12 cellular contexts compared by ENCODE assay signal in the genomic region with DNA sequence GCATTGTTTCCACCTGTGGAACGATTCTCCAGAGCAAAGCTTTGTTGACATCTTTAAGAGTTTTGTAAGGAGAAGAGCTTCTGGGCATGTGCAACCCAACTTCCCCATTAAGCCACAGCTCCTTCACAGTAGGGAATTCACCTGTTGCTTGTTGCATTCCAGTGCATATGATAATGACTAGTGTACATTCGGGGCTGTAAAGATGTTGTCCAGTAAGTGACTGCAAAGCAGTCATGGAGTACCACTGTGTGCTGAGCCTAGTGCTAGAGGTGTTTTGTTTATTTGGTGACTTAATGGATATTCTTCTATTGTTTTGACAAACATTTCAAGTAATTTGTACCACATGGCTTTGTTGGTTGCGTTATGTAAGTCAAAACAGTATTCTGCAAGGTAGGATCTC. TPM values are rescaled to one million over a fixed set of nuclear protein-coding genes. Genes with fewer than 3 reads are reported as not detected.
DNase-seq lines count a peak whose midpoint lies in the region; ATAC-seq, FAIRE-seq and TF ChIP-seq lines count a peak whose summit lies in the region.
"Had no signal": no experiment of that assay in that cellular context is flagged by ENCODE, and none has a peak within 500 bp of the region (broad histone marks: within the 10 kb centered on the region; RNA-seq: fewer than 3 reads in every experiment).

No MANE protein-coding gene starts in this region.

- ATAC-seq in GM18502 (IDR thresholded peaks at IDR 0.05; ENCODE audit: poor library complexity, unreplicated experiment) (peak; percentile 59), HCT116 (no peak), GM21515 (IDR thresholded peaks at IDR 0.05; ENCODE audit: unreplicated experiment) (no peak), HepG2 (no peak)
- no peak for ATAC-seq in naive thymus-derived CD8-positive, alpha-beta T cell

- H4K20me1 ChIP-seq in HCT116 (ENCODE audit: insufficient read depth) (peaks cover 19% of the 10 kb centered on the region; the same call in 1 of the 2 replicates), HepG2 (ENCODE audit: insufficient read depth, low read length) (no peaks in the 10 kb centered on the region; the same call in 1 of the 2 replicates)

- H3K4me3 ChIP-seq in HCT116 (replicated peaks in 1 of 2; ENCODE audit: low read depth in 1 of 2, low read length in 2 of 2) (no peak overlapping the region), HepG2 (replicated peaks in 1 of 3; ENCODE audit: insufficient read depth in 1 of 3, low read depth in 2 of 3, low read length in 3 of 3) (no peak overlapping the region)
- H3K4me3 ChIP-seq: neural progenitor cell, vagina had no signal

- peaks cover 16 to 62% of the 10 kb centered on the region in 2 experiments for H3K4me1 ChIP-seq in HCT116 (ENCODE audit: control insufficient read depth in 1 of 2, insufficient read depth in 2 of 2, low read length in 2 of 2)
- peaks cover 8% of the 10 kb centered on the region for H3K4me1 ChIP-seq in HepG2 (ENCODE audit: insufficient read depth, low read length)
- H3K4me1 ChIP-seq: neural progenitor cell had no signal

- in situ Hi-C loops in HepG2 (cut with HindIII; ENCODE audit: extremely low pct_ligation_motif_present, low pct_unique_long_range_greater_than_20kb) = no loop called here

- H3K36me3 ChIP-seq in HCT116 (ENCODE audit: control insufficient read depth in 1 of 2, insufficient read depth in 2 of 2, low read length in 2 of 2) (no peaks in the 10 kb centered on the region), HepG2 (replicated peaks in 1 of 2; ENCODE audit: control insufficient read depth in 1 of 2, insufficient read depth in 2 of 2, low read length in 2 of 2) (no peaks in the 10 kb centered on the region)
- H3K36me3 ChIP-seq: neural progenitor cell, vagina had no signal

- BruUV-seq in HCT116 (replicated peaks; lab: Mats Ljungman, UMichigan) (no TSS peak), HepG2 (replicated peaks; lab: Mats Ljungman, UMichigan) (no TSS peak)

- no peak for FAIRE-seq in HepG2 (lab: Jason Lieb, UNC)

- CTCF ChIA-PET in HCT116 (lab: Charles Lee) = no interaction called here
- CTCF ChIA-PET in HepG2 (lab: Yijun Ruan, JAX; ENCODE audit: low intra/inter-chr PET ratio, low total read pairs) = no interaction called here

- peak overlapping the region in 9 of 10 donors; percentile 0 to 51 (median 35) for H3K4me3 Mint-ChIP-seq in naive thymus-derived CD8-positive, alpha-beta T cell
- H3K4me3 Mint-ChIP-seq: neural progenitor cell had no signal

- H3K27me3 ChIP-seq in HCT116 (ENCODE audit: insufficient read depth, low read length) = no peaks in the 10 kb centered on the region
- no peaks in the 10 kb centered on the region for H3K27me3 ChIP-seq in HepG2 (ENCODE audit: control insufficient read depth in 1 of 2, insufficient read depth in 2 of 2, low read length in 2 of 2)
- H3K27me3 ChIP-seq: neural progenitor cell, vagina had no signal

- H3K9me3 ChIP-seq in HCT116 (ENCODE audit: control insufficient read depth in 1 of 2, insufficient read depth in 1 of 2, low read depth in 1 of 2, low read length in 2 of 2) = no peaks in the 10 kb centered on the region
- H3K9me3 ChIP-seq in HepG2 (ENCODE audit: low read length) = no peaks in the 10 kb centered on the region
- H3K9me3 ChIP-seq: vagina had no signal

- H3K9ac ChIP-seq in HCT116 (ENCODE audit: low read length) (no peak overlapping the region), HepG2 (ENCODE audit: insufficient read depth, low read depth, low read length) (no peak overlapping the region)
- H3K9ac ChIP-seq: neural progenitor cell had no signal

- H3K4me2 ChIP-seq in HCT116 (ENCODE audit: low read length) = peak overlapping the region; percentile 57
- H3K4me2 ChIP-seq in HepG2 (ENCODE audit: low read depth, low read length) = no peak overlapping the region
- H3K4me2 ChIP-seq: neural progenitor cell had no signal

- peaks cover 98% of the 10 kb centered on the region for H3K79me2 ChIP-seq in HCT116 (ENCODE audit: insufficient read depth, low read length)
- H3K79me2 ChIP-seq in HepG2 (ENCODE audit: insufficient read depth, low read length) = peaks cover 70% of the 10 kb centered on the region

- POLR2A ChIA-PET in HCT116 (lab: Charles Lee) (interaction anchor here (2.2 kb wide), 1 partner anchor 13 kb away, joined by 6 read pairs; a partner anchor contains a TSS), HepG2 (lab: Yijun Ruan, JAX) (no interaction called here)
- POLR2A ChIA-PET in naive thymus-derived CD8-positive, alpha-beta T cell (lab: Charles Lee) = no interaction called here

- H3K9me3 Mint-ChIP-seq in naive thymus-derived CD8-positive, alpha-beta T cell = no peaks in the 10 kb centered on the region
- H3K9me3 Mint-ChIP-seq: neural progenitor cell had no signal

- no peaks in the 10 kb centered on the region for H3K9me2 ChIP-seq in HCT116 (ENCODE audit: insufficient read depth)

- H3K27ac ChIP-seq in HCT116 (ENCODE audit: low read depth, low read length) (no peak overlapping the region), HepG2 (ENCODE audit: extremely low read length, insufficient read depth, low read length) (no peak overlapping the region)
- H3K27ac ChIP-seq: neural progenitor cell, vagina had no signal

- TF ChIP-seq RAD21 in HCT116 (IDR thresholded peaks at IDR 0.05; ENCODE audit: low read depth) = no peak
- TF ChIP-seq RAD21 in HepG2 (CRISPR knock-in tag; IDR thresholded peaks at IDR 0.05) = no peak

- H3K27ac Mint-ChIP-seq in naive thymus-derived CD8-positive, alpha-beta T cell = peak overlapping the region in 6 of 10 donors; percentile 11 to 69 (median 58)
- H3K27ac Mint-ChIP-seq: neural progenitor cell had no signal

- DNase-seq in HCT116 (ENCODE audit: low read depth, low spot score) = no peak
- DNase-seq in OCI-M1 (lab: John Stamatoyannopoulos, UW) = peak; percentile 19
- no peak for DNase-seq in naive thymus-derived CD8-positive, alpha-beta T cell
- DNase-seq in iPS-NIHi7 (ENCODE audit: extremely low spot score) = no peak
- no peak for DNase-seq in amniotic stem cell (lab: John Stamatoyannopoulos, UW)
- DNase-seq in HepG2 (ENCODE audit: low spot score) = no peak
- DNase-seq: DMS53, NCI-H345 had no signal

- 92% methylated on average over 3 of the region's 3 CpGs for WGBS in HepG2 (ENCODE audit: low lambda C conversion rate)

- H2AFZ ChIP-seq in HCT116 (ENCODE audit: low read depth, low read length, poor library complexity, severe bottlenecking) (no peak overlapping the region), HepG2 (ENCODE audit: low read length) (no peak overlapping the region)
- H2AFZ ChIP-seq: neural progenitor cell had no signal

- no peaks in the 10 kb centered on the region for H3K27me3 Mint-ChIP-seq in naive thymus-derived CD8-positive, alpha-beta T cell

- intact Hi-C loops in HCT116 (cut with micrococcal nuclease) (no loop called here), HepG2 (cut with micrococcal nuclease; ENCODE audit: unreplicated experiment) (no loop called here)

- TF ChIP-seq CTCF in HCT116 (IDR thresholded peaks at IDR 0.05 in 2 of 3, conservative IDR thresholded peaks at IDR 0.05 in 1 of 3; ENCODE audit: borderline replicate concordance in 1 of 3, insufficient read depth in 1 of 3, low read depth in 2 of 3, low read length in 2 of 3) = no peak
- no peak for TF ChIP-seq CTCF in HepG2 (CRISPR knock-in tag; IDR thresholded peaks at IDR 0.05)

- H3K36me3 Mint-ChIP-seq in naive thymus-derived CD8-positive, alpha-beta T cell = peaks cover 0 to 12% (median 4%) of the 10 kb centered on the region in 3 donors

- peaks cover 56 to 96% (median 94%) of the 10 kb centered on the region in 4 donors for H3K4me1 Mint-ChIP-seq in naive thymus-derived CD8-positive, alpha-beta T cell
- H3K4me1 Mint-ChIP-seq: neural progenitor cell had no signal

- TF ChIP-seq POLR2A in HCT116 (IDR thresholded peaks at IDR 0.05; ENCODE audit: borderline replicate concordance, extremely low read depth, insufficient read depth, insufficient read length) (no peak), HepG2 (IDR thresholded peaks at IDR 0.05; ENCODE audit: insufficient read depth in 1 of 2, low read depth in 2 of 2, low read length in 2 of 2) (no peak)

- RAD21 ChIA-PET in HCT116 (lab: Charles Lee; ENCODE audit: low non-redundant PET in 1 of 2, low total read pairs in 2 of 2, uncharacterized antibody in 2 of 2, unreplicated experiment in 2 of 2) = interaction anchor here in 1 of 2 experiments (0.6 kb wide), 1 partner anchor 17 kb away, joined by 3 read pairs; no protein-coding TSS in a partner anchor

- TF ChIP-seq EP300 in HepG2 (IDR thresholded peaks at IDR 0.05; ENCODE audit: low read depth in 2 of 2, low read length in 2 of 2) (no peak), HepG2 (CRISPR knock-in tag; IDR thresholded peaks at IDR 0.05; ENCODE audit: borderline replicate concordance) (no peak)

TF ChIP-seq in HCT116, 20 proteins besides CTCF, POLR2A, EP300 and RAD21 (continues in another document):
- TF ChIP-seq FOSL1 (IDR thresholded peaks at IDR 0.05; ENCODE audit: low read depth) = no peak

TF ChIP-seq in HepG2, 621 proteins besides CTCF, POLR2A, EP300 and RAD21 (continues in another document):
- no peak for TF ChIP-seq NR3C1 (CRISPR knock-in tag; IDR thresholded peaks at IDR 0.05)

RNA-seq across cellular contexts. Expression of a gene that starts 12.8 kb away (rescaled TPM):
- total RNA-seq in HCT116 (2021; ENCODE audit: unreplicated experiment) = 32.6 TPM
- 12.9 and 13.2 TPM in 2 replicates for polyA plus RNA-seq in HCT116 (2012)
- 10 to 100 TPM; 15.6 to 21.6 TPM for total RNA-seq in naive thymus-derived CD8-positive, alpha-beta T cell
- polyA plus RNA-seq in naive thymus-derived CD8-positive, alpha-beta T cell = 1 to 10 TPM; 5.7 to 7.8 (median 6.1) TPM
- 9.7 and 13.9 TPM in 2 replicates for total RNA-seq in HepG2 (2016; rRNA removed; fragmentation: Illumina TruSeq; extraction: Trizol)
- total RNA-seq in HepG2 (2016; cell fraction: cytosol; rRNA removed; fragmentation: Illumina TruSeq; extraction: Trizol; ENCODE audit: low read depth) = 1.7 and 3.0 TPM in 2 replicates
- 9.4 and 13.3 TPM in 2 replicates for total RNA-seq in HepG2 (2016; cell fraction: insoluble cytoplasmic fraction; rRNA removed; fragmentation: Illumina TruSeq; extraction: Trizol)
- 5.6 and 7.5 TPM in 2 replicates for total RNA-seq in HepG2 (2016; cell fraction: membrane; rRNA removed; fragmentation: Illumina TruSeq; extraction: Trizol)
- 17.0 and 18.2 TPM in 2 replicates for total RNA-seq in HepG2 (2016; cell fraction: nucleus; rRNA removed; fragmentation: Illumina TruSeq; extraction: Trizol)
- 8.1 and 10.5 TPM in 2 replicates for polyA plus RNA-seq in HepG2 (2011; rRNA removed)
- 3.9 and 7.2 TPM in 2 replicates for polyA plus RNA-seq in HepG2 (2011; cell fraction: cytosol; rRNA removed)
- polyA plus RNA-seq in HepG2 (2011; cell fraction: nucleus; rRNA removed) = 3.6 and 4.0 TPM in 2 replicates
- 7.5 and 8.2 TPM in 2 replicates for polyA plus RNA-seq in HepG2 (2012)
- 0.66 and 0.74 TPM in 2 replicates for polyA plus RNA-seq in HepG2 (2016; cell fraction: cytosol; fragmentation: Illumina TruSeq; extraction: Trizol; ENCODE audit: low read depth)
- polyA plus RNA-seq in HepG2 (2016; cell fraction: insoluble cytoplasmic fraction; fragmentation: Illumina TruSeq; extraction: Trizol; ENCODE audit: low read depth) = 6.2 and 6.3 TPM in 2 replicates
- polyA plus RNA-seq in HepG2 (2016; cell fraction: membrane; fragmentation: Illumina TruSeq; extraction: Trizol; ENCODE audit: low read depth) = 1.9 and 2.5 TPM in 2 replicates
- 15.4 and 15.5 TPM in 2 replicates for polyA plus RNA-seq in HepG2 (2016; cell fraction: nucleus; fragmentation: Illumina TruSeq; extraction: Trizol; ENCODE audit: insufficient read depth, low read depth)
- polyA minus RNA-seq in HepG2 (2011; rRNA and poly(A)+ RNA removed; ENCODE audit: low replicate concordance) = 6.6 and 14.5 TPM in 2 replicates
- polyA minus RNA-seq in HepG2 (2011; cell fraction: cytosol; rRNA and poly(A)+ RNA removed) = 14.6 and 14.9 TPM in 2 replicates
- polyA minus RNA-seq in HepG2 (2011; cell fraction: nucleus; rRNA and poly(A)+ RNA removed) = 15.7 and 19.0 TPM in 2 replicates
